Comparison of ENCODE assay signal across 8 cellular contexts in genomic region chr15:92909131-92909781, GRCh38. TPM values are rescaled to one million over a fixed set of nuclear protein-coding genes. Genes with fewer than 3 reads are reported as not detected.
DNase-seq lines count a peak whose midpoint lies in the region; TF ChIP-seq lines count a peak whose summit lies in the region.

No MANE protein-coding gene starts in this region.

- peaks cover 100% of the 10 kb centered on the region for H3K79me2 ChIP-seq in neural progenitor cell (ENCODE audit: low read depth)

- H3K27me3 ChIP-seq in duodenal mucosa (ENCODE audit: control insufficient read depth in 1 of 2, insufficient read depth in 2 of 2, low read length in 2 of 2) = no peaks in the 10 kb centered on the region
- no peaks in the 10 kb centered on the region for H3K27me3 ChIP-seq in neural progenitor cell

- no peak overlapping the region for H3K4me3 Mint-ChIP-seq in neural progenitor cell

- H3K9me3 ChIP-seq in duodenal mucosa (ENCODE audit: control insufficient read depth in 1 of 2, low read length in 2 of 2) = no peaks in the 10 kb centered on the region
- no peaks in the 10 kb centered on the region for H3K9me3 ChIP-seq in neural progenitor cell (ENCODE audit: low read depth)

- peaks cover 53% of the 10 kb centered on the region for H3K36me3 Mint-ChIP-seq in neural progenitor cell

- peak; percentile 77 for DNase-seq in AG10803 (ENCODE audit: low read depth)
- DNase-seq in M059J (ENCODE audit: low read depth) = peak; percentile 58
- DNase-seq in neural progenitor cell (ENCODE audit: low spot score) = no peak
- DNase-seq in foreskin fibroblast = no peak
- DNase-seq in NCI-H2107 (lab: John Stamatoyannopoulos, UW) = no peak
- DNase-seq in DMS53 (lab: John Stamatoyannopoulos, UW) = no peak
- no peak for DNase-seq in GM10266 (ENCODE audit: extremely low spot score)

- H3F3A ChIP-seq in neural progenitor cell (ENCODE audit: low read depth) = peaks cover 87% of the 10 kb centered on the region

- no peak overlapping the region for H3K4me2 ChIP-seq in neural progenitor cell

- no peak overlapping the region for H2AFZ ChIP-seq in neural progenitor cell (replicated peaks)

- H3K27ac Mint-ChIP-seq in neural progenitor cell = no peak overlapping the region

- peaks cover 92% of the 10 kb centered on the region for H4K20me1 ChIP-seq in neural progenitor cell (ENCODE audit: low read depth)

- H3K4me3 ChIP-seq in AG10803 (ENCODE audit: low read length) = 0 out of 2 replicates have a peak overlapping the region, but pooled peaks have one; percentile 3
- no peak overlapping the region for H3K4me3 ChIP-seq in duodenal mucosa (ENCODE audit: low read depth in 1 of 2, low read length in 2 of 2)
- H3K4me3 ChIP-seq in neural progenitor cell = no peak overlapping the region
- H3K4me3 ChIP-seq in foreskin fibroblast (ENCODE audit: low read depth in 1 of 2, low read length in 2 of 2) = no peak overlapping the region

- peaks cover 65% of the 10 kb centered on the region for H3K4me1 Mint-ChIP-seq in neural progenitor cell

- no peak for TF ChIP-seq CTCF in AG10803 (conservative IDR thresholded peaks at IDR 0.05; ENCODE audit: low read length)
- TF ChIP-seq CTCF in neural progenitor cell (IDR thresholded peaks at IDR 0.05) = no peak
- no peak for TF ChIP-seq CTCF in foreskin fibroblast (IDR thresholded peaks at IDR 0.05; ENCODE audit: low read depth, low read length)
- TF ChIP-seq CTCF in GM10266 (IDR thresholded peaks at IDR 0.05; ENCODE audit: control insufficient read depth, insufficient read depth, low read depth, missing control alignments) = no peak

- peaks cover 15% of the 10 kb centered on the region for H3K9me3 Mint-ChIP-seq in neural progenitor cell

- H3K4me1 ChIP-seq in duodenal mucosa (ENCODE audit: control insufficient read depth in 1 of 2, insufficient read depth in 2 of 2, low read length in 2 of 2) (peaks cover 67 to 82% of the 10 kb centered on the region in 2 donors), neural progenitor cell (peaks cover 43% of the 10 kb centered on the region)

- H3K27ac ChIP-seq in duodenal mucosa (ENCODE audit: low read depth, low read length) (peak overlapping the region; percentile 4), neural progenitor cell (peak overlapping the region; percentile 49)

- H3K36me3 ChIP-seq in duodenal mucosa (ENCODE audit: control insufficient read depth in 1 of 2, insufficient read depth in 2 of 2, low read length in 2 of 2) = peaks cover 3 to 5% of the 10 kb centered on the region in 2 donors
- no peaks in the 10 kb centered on the region for H3K36me3 ChIP-seq in neural progenitor cell

- H3K27me3 Mint-ChIP-seq in neural progenitor cell (ENCODE audit: insufficient read depth, low read depth) = peaks cover 2% of the 10 kb centered on the region

- H3K9ac ChIP-seq in duodenal mucosa (ENCODE audit: low read depth in 1 of 2, low read length in 2 of 2) (no peak overlapping the region), neural progenitor cell (no peak overlapping the region)

RNA-seq across cellular contexts. Expression of gene CHD2, which starts 9.1 kb away (rescaled TPM):
- total RNA-seq in M059J (2014; rRNA removed; shearing (Covaris generic)) = 29.2 and 35.0 TPM in 2 replicates
- total RNA-seq in neural progenitor cell (ENCODE audit: low replicate concordance) = 77.6 and 128 TPM in 2 replicates

Comparison
In these comparisons a context has a peak if more than half of its experiments do, and no peak if none do; other contexts are left out.
1. DNase-seq: peak in AG10803 (single experiment) and M059J (single experiment); none in neural progenitor cell (single experiment), foreskin fibroblast (0 of 2), NCI-H2107 (single experiment), DMS53 (single experiment) and GM10266 (single experiment).